In genomic region chr10:86085136-86085535, GRCh38 we compare ENCODE assay signal across 20 cellular contexts.
"Had no signal": no experiment of that assay in that cellular context is flagged by ENCODE, and none has a peak within 500 bp of the region (broad histone marks: within the 10 kb centered on the region; RNA-seq: fewer than 3 reads in every experiment).

No MANE protein-coding gene starts in this region.

- H3K9me3 Mint-ChIP-seq: activated CD4-positive, alpha-beta T cell treated with anti-CD3 and anti-CD28 coated beads, Interleukin-2, amount 10 ng/mL, durations not matched to agents 7 days and 5 days; activated naive CD4-positive, alpha-beta T cell treated with anti-CD3 and anti-CD28 coated beads, Interleukin-2, amount 10 ng/mL, durations not matched to agents 7 days and 5 days; nephron progenitor cell had no signal

- H3K27ac ChIP-seq: foreskin keratinocyte, thyroid gland, WERI-Rb-1 had no signal

- H3K36me3 ChIP-seq: thyroid gland, WERI-Rb-1 had no signal

- DNase-seq: activated CD4-positive, alpha-beta T cell treated with anti-CD3 and anti-CD28 coated beads, Interleukin-2, amount 10 ng/mL, durations not matched to agents 7 days and 5 days; activated CD4-positive, CD25-positive, alpha-beta regulatory T cell treated with anti-CD3 and anti-CD28 coated beads, Interleukin-2, amount 50 U/mL, for 72 hours; activated effector memory CD4-positive, alpha-beta T cell treated with anti-CD3 and anti-CD28 coated beads, Interleukin-2, amount 50 U/mL, for 16 hours; activated naive CD4-positive, alpha-beta T cell treated with anti-CD3 and anti-CD28 coated beads, Interleukin-2, amount 10 ng/mL, durations not matched to agents 7 days and 5 days; amygdala; cerebellar nuclear complex; effector CD4-positive, alpha-beta T cell; foreskin keratinocyte; hypothalamus; left cardiac atrium; mesenchymal stem cell; mucosa of descending colon; nephron progenitor cell; nucleus accumbens; stimulated activated CD4-positive, alpha-beta T cell treated with anti-CD3 and anti-CD28 coated beads, Interleukin-4, amount 100 ng/mL, for 24 hours; stimulated activated naive CD8-positive, alpha-beta T cell treated with anti-CD3 and anti-CD28 coated beads, Interleukin-15, Interleukin-2, amounts not matched to agents 100 U/mL and 50 U/mL, for 24 hours; substantia nigra; T-helper 1 cell; thyroid gland; WERI-Rb-1 had no signal

- H3K9me3 ChIP-seq: mucosa of descending colon, thyroid gland had no signal

- H3K27me3 ChIP-seq: foreskin keratinocyte, thyroid gland had no signal

- ATAC-seq: foreskin keratinocyte; left cardiac atrium; mucosa of descending colon; stimulated activated naive CD8-positive, alpha-beta T cell treated with anti-CD3 and anti-CD28 coated beads, Interleukin-15, Interleukin-2, amounts not matched to agents 100 U/mL and 50 U/mL, for 24 hours had no signal

- H3K27ac Mint-ChIP-seq: activated CD4-positive, alpha-beta T cell treated with anti-CD3 and anti-CD28 coated beads, Interleukin-2, amount 10 ng/mL, durations not matched to agents 7 days and 5 days; activated naive CD4-positive, alpha-beta T cell treated with anti-CD3 and anti-CD28 coated beads, Interleukin-2, amount 10 ng/mL, durations not matched to agents 7 days and 5 days; nephron progenitor cell had no signal

- H3K4me1 Mint-ChIP-seq: activated CD4-positive, alpha-beta T cell treated with anti-CD3 and anti-CD28 coated beads, Interleukin-2, amount 10 ng/mL, durations not matched to agents 7 days and 5 days; activated naive CD4-positive, alpha-beta T cell treated with anti-CD3 and anti-CD28 coated beads, Interleukin-2, amount 10 ng/mL, durations not matched to agents 7 days and 5 days; nephron progenitor cell had no signal

- H3K4me1 ChIP-seq: foreskin keratinocyte, thyroid gland had no signal

- H3K4me3 Mint-ChIP-seq: activated CD4-positive, alpha-beta T cell treated with anti-CD3 and anti-CD28 coated beads, Interleukin-2, amount 10 ng/mL, durations not matched to agents 7 days and 5 days; activated naive CD4-positive, alpha-beta T cell treated with anti-CD3 and anti-CD28 coated beads, Interleukin-2, amount 10 ng/mL, durations not matched to agents 7 days and 5 days; nephron progenitor cell had no signal

- H3K36me3 Mint-ChIP-seq: activated naive CD4-positive, alpha-beta T cell treated with anti-CD3 and anti-CD28 coated beads, Interleukin-2, amount 10 ng/mL, durations not matched to agents 7 days and 5 days had no signal

- H3K4me3 ChIP-seq: mucosa of descending colon, thyroid gland had no signal
